ENCODE assay signal across 1 cellular context in genomic region chr2:233854241-233854981, GRCh38.
A peak's percentile ranks its signal among the peaks of the same experiment; 100 is the strongest.
TF ChIP-seq lines count a peak whose summit lies in the region.

Gene HJURP, minus strand, starts transcription at chr2:233854535. Its CDS starts 35 bp downstream, at chr2:233854500.

TF ChIP-seq in HepG2, 621 proteins besides CTCF, POLR2A, EP300 and RAD21 (continued from another document and continues in another):
- peak; percentile 100 for TF ChIP-seq SAP130 (CRISPR knock-in tag; IDR thresholded peaks at IDR 0.05; ENCODE audit: low read depth)
- TF ChIP-seq SP140L (CRISPR knock-in tag; IDR thresholded peaks at IDR 0.05; ENCODE audit: borderline replicate concordance): 0 out of 2 replicates have a peak, but pooled peaks have one; percentile 85
- no peak for TF ChIP-seq ZMAT5 (CRISPR knock-in tag; IDR thresholded peaks at IDR 0.05; ENCODE audit: borderline replicate concordance, low read depth)
- peak; percentile 37; the same call in 1 of the 2 replicates for TF ChIP-seq NFAT5 (CRISPR knock-in tag; IDR thresholded peaks at IDR 0.05)
- no peak for TF ChIP-seq TIGD3 (CRISPR knock-in tag; IDR thresholded peaks at IDR 0.05; ENCODE audit: borderline replicate concordance)
- 0 out of 2 replicates have a peak, but pooled peaks have one; percentile 27 for TF ChIP-seq BHLHE40 (IDR thresholded peaks at IDR 0.05; ENCODE audit: low read length)
- no peak for TF ChIP-seq ZNF546 (CRISPR knock-in tag; conservative IDR thresholded peaks at IDR 0.05)
- TF ChIP-seq YY1 (IDR thresholded peaks at IDR 0.05; ENCODE audit: insufficient read depth, insufficient replicate concordance, low read depth, low read length): peak; percentile 40
- no peak; the same call in 1 of the 2 replicates for TF ChIP-seq RXRA (CRISPR knock-in tag; IDR thresholded peaks at IDR 0.05)
- peak; percentile 79; the same call in 1 of the 2 replicates for TF ChIP-seq ZSCAN21 (CRISPR knock-in tag; IDR thresholded peaks at IDR 0.05; ENCODE audit: borderline replicate concordance)
- TF ChIP-seq HMG20B (CRISPR knock-in tag; conservative IDR thresholded peaks at IDR 0.05): no peak
- no peak for TF ChIP-seq ZSCAN30 (CRISPR knock-in tag; IDR thresholded peaks at IDR 0.05)
- no peak for TF ChIP-seq ZBED4 (CRISPR knock-in tag; IDR thresholded peaks at IDR 0.05; ENCODE audit: borderline replicate concordance)
- no peak; a peak in 1 of 4 replicates for TF ChIP-seq REST (IDR thresholded peaks at IDR 0.05; ENCODE audit: borderline replicate concordance in 1 of 2, low read depth in 1 of 2, low read length in 2 of 2)
- peak; percentile 96 for TF ChIP-seq ZMYM4 (CRISPR knock-in tag; IDR thresholded peaks at IDR 0.05)
- TF ChIP-seq TARDBP (CRISPR knock-in tag; IDR thresholded peaks at IDR 0.05): peak; percentile 84; the same call in 1 of the 2 replicates
- peak; percentile 93 for TF ChIP-seq ZNF883 (CRISPR knock-in tag; IDR thresholded peaks at IDR 0.05; ENCODE audit: not compliant biosample characterization)
- no peak for TF ChIP-seq HNF4G (IDR thresholded peaks at IDR 0.05; ENCODE audit: borderline replicate concordance, low read depth, low read length)
- no peak for TF ChIP-seq HNF4G (CRISPR knock-in tag; IDR thresholded peaks at IDR 0.05; ENCODE audit: borderline replicate concordance, low read depth)
- peak; percentile 52 to 85; a peak in 1 of 4 replicates for TF ChIP-seq KLF16 (CRISPR knock-in tag; IDR thresholded peaks at IDR 0.05)
- peak; percentile 60; the same call in 1 of the 2 replicates for TF ChIP-seq HOMEZ (CRISPR knock-in tag; IDR thresholded peaks at IDR 0.05; ENCODE audit: low read depth)
- TF ChIP-seq ZNF510 (CRISPR knock-in tag; IDR thresholded peaks at IDR 0.05; ENCODE audit: low read depth): no peak
- peak; percentile 93 for TF ChIP-seq GATAD1 (CRISPR knock-in tag; IDR thresholded peaks at IDR 0.05)
- no peak for TF ChIP-seq CHD4 (IDR thresholded peaks at IDR 0.05; ENCODE audit: borderline replicate concordance, low read length)
- no peak for TF ChIP-seq ZBTB3 (CRISPR knock-in tag; IDR thresholded peaks at IDR 0.05; ENCODE audit: borderline replicate concordance, low read depth)
- TF ChIP-seq MTA3 (CRISPR knock-in tag; IDR thresholded peaks at IDR 0.05): no peak
- no peak for TF ChIP-seq ZNF792 (CRISPR knock-in tag; IDR thresholded peaks at IDR 0.05)
- peak; percentile 97 for TF ChIP-seq CSRNP2 (CRISPR knock-in tag; conservative IDR thresholded peaks at IDR 0.05; ENCODE audit: low read depth)
- TF ChIP-seq FOSL2 (CRISPR knock-in tag; IDR thresholded peaks at IDR 0.05): peak; percentile 79
- TF ChIP-seq ZNF501 (CRISPR knock-in tag; IDR thresholded peaks at IDR 0.05): peak; percentile 91
- TF ChIP-seq ZBTB42 (CRISPR knock-in tag; IDR thresholded peaks at IDR 0.05): no peak
- TF ChIP-seq PBX3 (CRISPR knock-in tag; IDR thresholded peaks at IDR 0.05; ENCODE audit: borderline replicate concordance): no peak
- no peak for TF ChIP-seq ZNF891 (CRISPR knock-in tag; IDR thresholded peaks at IDR 0.05)
- TF ChIP-seq SP2 (CRISPR knock-in tag; IDR thresholded peaks at IDR 0.05): peak; percentile 89
- TF ChIP-seq ZNF17 (CRISPR knock-in tag; IDR thresholded peaks at IDR 0.05): no peak
- TF ChIP-seq ELF1 (CRISPR knock-in tag; IDR thresholded peaks at IDR 0.05): peak; percentile 51; the same call in 1 of the 2 replicates
- no peak for TF ChIP-seq RELA (CRISPR knock-in tag; IDR thresholded peaks at IDR 0.05)
- TF ChIP-seq MED8 (CRISPR knock-in tag; IDR thresholded peaks at IDR 0.05; ENCODE audit: insufficient replicate concordance): peak; percentile 52
- no peak for TF ChIP-seq ZNF773 (CRISPR knock-in tag; IDR thresholded peaks at IDR 0.05; ENCODE audit: borderline replicate concordance)
- TF ChIP-seq ZNF160 (CRISPR knock-in tag; IDR thresholded peaks at IDR 0.05): peak; percentile 84; the same call in 1 of the 2 replicates
- 0 out of 2 replicates have a peak, but pooled peaks have one; percentile 16 for TF ChIP-seq TBX3 (IDR thresholded peaks at IDR 0.05; ENCODE audit: borderline replicate concordance)
- TF ChIP-seq KAT8 (CRISPR knock-in tag; IDR thresholded peaks at IDR 0.05): peak; percentile 88
- peak; percentile 67 for TF ChIP-seq CBX1 (IDR thresholded peaks at IDR 0.05; ENCODE audit: low read depth)
- no peak for TF ChIP-seq KAT2B (IDR thresholded peaks at IDR 0.05; ENCODE audit: borderline replicate concordance, low read depth, low read length)
- TF ChIP-seq NFE2 (CRISPR knock-in tag; IDR thresholded peaks at IDR 0.05): no peak
- 0 out of 2 replicates have a peak, but pooled peaks have one; percentile 33 for TF ChIP-seq EEA1 (CRISPR knock-in tag; IDR thresholded peaks at IDR 0.05; ENCODE audit: borderline replicate concordance)
- no peak for TF ChIP-seq ZNF335 (CRISPR knock-in tag; IDR thresholded peaks at IDR 0.05)
- peak; percentile 51; the same call in 1 of the 2 replicates for TF ChIP-seq ERF (CRISPR knock-in tag; IDR thresholded peaks at IDR 0.05)
